ENCODE assay signal across 8 cellular contexts in the genomic region with DNA sequence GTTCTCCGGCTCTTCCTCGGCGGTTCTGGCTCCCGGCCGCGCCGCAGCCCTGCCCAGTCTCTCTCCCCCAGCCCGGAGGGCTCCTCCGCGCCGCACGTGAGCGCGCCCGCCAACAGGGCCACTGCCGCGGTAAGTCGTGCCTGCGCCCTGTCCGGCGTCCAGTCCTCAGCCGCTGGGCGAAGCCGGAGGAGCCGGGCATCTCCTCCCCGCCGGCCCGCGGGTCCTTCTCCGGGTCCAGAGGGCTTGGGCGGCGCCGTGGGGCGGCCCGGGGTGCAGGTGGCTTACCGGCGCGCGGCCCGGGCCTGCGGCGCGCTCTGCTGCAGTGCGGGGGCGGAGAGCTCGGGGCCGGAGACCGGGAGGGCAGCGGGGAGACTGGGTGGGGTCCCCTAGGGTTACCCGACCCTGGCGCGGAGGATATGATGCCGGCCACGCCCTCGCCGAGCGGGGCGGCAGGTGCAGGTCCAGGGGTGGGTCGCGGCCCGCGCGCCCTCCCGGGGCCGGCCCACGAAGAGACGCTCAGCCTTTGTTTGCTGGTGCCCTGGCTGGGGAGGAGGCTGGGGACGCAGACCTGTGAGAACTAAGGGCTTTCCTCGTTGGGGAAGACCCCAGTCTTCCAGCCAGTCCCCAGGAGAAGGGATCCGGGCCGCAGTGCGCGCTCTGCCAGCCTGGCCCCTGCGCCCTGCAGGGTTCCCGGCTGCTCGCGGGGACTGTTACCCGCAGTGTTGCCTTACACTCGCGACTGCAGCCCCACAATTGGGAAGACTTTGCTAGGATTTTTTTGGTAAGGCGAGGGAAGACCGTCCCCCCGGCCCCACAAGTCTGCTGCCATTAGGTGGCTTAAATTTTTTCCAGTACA.
DNase-seq lines count a peak whose midpoint lies in the region; ATAC-seq and TF ChIP-seq lines count a peak whose summit lies in the region.

A gene with protein sequence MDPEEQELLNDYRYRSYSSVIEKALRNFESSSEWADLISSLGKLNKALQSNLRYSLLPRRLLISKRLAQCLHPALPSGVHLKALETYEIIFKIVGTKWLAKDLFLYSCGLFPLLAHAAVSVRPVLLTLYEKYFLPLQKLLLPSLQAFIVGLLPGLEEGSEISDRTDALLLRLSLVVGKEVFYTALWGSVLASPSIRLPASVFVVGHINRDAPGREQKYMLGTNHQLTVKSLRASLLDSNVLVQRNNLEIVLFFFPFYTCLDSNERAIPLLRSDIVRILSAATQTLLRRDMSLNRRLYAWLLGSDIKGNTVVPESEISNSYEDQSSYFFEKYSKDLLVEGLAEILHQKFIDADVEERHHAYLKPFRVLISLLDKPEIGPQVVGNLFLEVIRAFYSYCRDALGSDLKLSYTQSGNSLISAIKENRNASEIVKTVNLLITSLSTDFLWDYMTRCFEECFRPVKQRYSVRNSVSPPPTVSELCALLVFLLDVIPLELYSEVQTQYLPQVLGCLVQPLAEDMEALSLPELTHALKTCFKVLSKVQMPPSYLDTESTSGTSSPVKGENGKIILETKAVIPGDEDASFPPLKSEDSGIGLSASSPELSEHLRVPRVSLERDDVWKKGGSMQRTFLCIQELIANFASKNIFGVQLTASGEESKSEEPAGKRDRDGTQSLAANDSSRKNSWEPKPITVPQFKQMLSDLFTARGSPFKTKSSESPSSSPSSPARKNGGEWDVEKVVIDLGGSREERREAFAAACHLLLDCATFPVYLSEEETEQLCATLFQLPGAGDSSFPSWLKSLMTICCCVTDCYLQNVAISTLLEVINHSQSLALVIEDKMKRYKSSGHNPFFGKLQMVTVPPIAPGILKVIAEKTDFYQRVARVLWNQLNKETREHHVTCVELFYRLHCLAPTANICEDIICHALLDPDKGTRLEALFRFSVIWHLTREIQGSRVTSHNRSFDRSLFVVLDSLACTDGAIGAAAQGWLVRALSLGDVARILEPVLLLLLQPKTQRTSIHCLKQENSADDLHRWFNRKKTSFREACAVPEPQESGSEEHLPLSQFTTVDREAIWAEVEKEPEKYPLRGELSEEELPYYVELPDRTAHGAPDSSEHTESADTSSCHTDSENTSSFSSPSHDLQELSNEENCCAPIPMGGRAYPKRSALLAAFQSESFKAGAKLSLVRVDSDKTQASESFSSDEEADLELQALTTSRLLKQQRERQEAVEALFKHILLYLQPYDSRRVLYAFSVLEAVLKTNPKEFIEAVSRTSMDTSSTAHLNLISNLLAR (N-terminal part only) (plus strand): TSS at position 10 of the 856 bp plus-strand sequence. CDS start 7,910 bp downstream, outside the sequence.

- in situ Hi-C loops in brain microvascular endothelial cell (cut with HindIII; ENCODE audit: low pct_ligation_motif_present, low sequenced_read_pairs) = no loop called here

- TF ChIP-seq CTCF in AG10803 (conservative IDR thresholded peaks at IDR 0.05; ENCODE audit: low read length) (no peak), brain microvascular endothelial cell (IDR thresholded peaks at IDR 0.05; ENCODE audit: low read depth, low read length, missing control alignments) (no peak)

- peak; percentile 77 for TF ChIP-seq POLR2A in Raji (IDR thresholded peaks at IDR 0.05; ENCODE audit: insufficient read depth, low read depth, low read length)

- no peaks in the 10 kb centered on the region for H3K27me3 ChIP-seq in brain microvascular endothelial cell (replicated peaks)

- no peaks in the 10 kb centered on the region for H3K36me3 ChIP-seq in brain microvascular endothelial cell (replicated peaks)

- ATAC-seq in GM19023 (IDR thresholded peaks at IDR 0.05; ENCODE audit: unreplicated experiment) = peak; percentile 26
- ATAC-seq in HG03139 (IDR thresholded peaks at IDR 0.05; ENCODE audit: unreplicated experiment) = peak; percentile 22

- H3K4me3 ChIP-seq in AG10803 (ENCODE audit: low read length) (peak within 1 kb of the TSS; percentile 85), brain microvascular endothelial cell (ENCODE audit: low read depth, low read length) (peak within 1 kb of the TSS; percentile 66)

- no peak for DNase-seq in AG10803 (ENCODE audit: low read depth)
- no peak for DNase-seq in brain microvascular endothelial cell
- DNase-seq in iris pigment epithelial cell (ENCODE audit: low read depth) = peak; percentile 6
- peak; percentile 39 for DNase-seq in stimulated activated CD4-positive, alpha-beta T cell treated with anti-CD3 and anti-CD28 coated beads, Interleukin-4, amount 100 ng/mL, for 1 hour
- DNase-seq in SKM-1 (lab: John Stamatoyannopoulos, UW; ENCODE audit: unreplicated experiment) = no peak

- H3K27ac ChIP-seq in brain microvascular endothelial cell = no peak within 1 kb of the TSS

Comparison
In these comparisons a context has a peak if more than half of its experiments do, and no peak if none do; other contexts are left out.
1. DNase-seq: peak in iris pigment epithelial cell (single experiment) and stimulated activated CD4-positive, alpha-beta T cell treated with anti-CD3 and anti-CD28 coated beads, Interleukin-4, amount 100 ng/mL, for 1 hour (single experiment); none in AG10803 (single experiment), brain microvascular endothelial cell (single experiment) and SKM-1 (single experiment).